Comparison of ENCODE assay signal across 8 cellular contexts in genomic region chr2:7278984-7279383, GRCh38.
"Had no signal": no experiment of that assay in that cellular context is flagged by ENCODE, and none has a peak within 500 bp of the region (broad histone marks: within the 10 kb centered on the region; RNA-seq: fewer than 3 reads in every experiment).

No MANE protein-coding gene starts in this region.

- FAIRE-seq: G401.6, GM12878, GM12891, GM12892, GM18507, GM19239 had no signal

- DNase-seq: GDM1, GF-D8 had no signal

- ATAC-seq: GM12878 had no signal

- H3K4me3 ChIP-seq: GM12878 had no signal
